In genomic region chr11:121194731-121195596, GRCh38 we compare ENCODE assay signal across 8 cellular contexts.
A peak's percentile ranks its signal among the peaks of the same experiment; 100 is the strongest.
DNase-seq lines count a peak whose midpoint lies in the region; ATAC-seq and TF ChIP-seq lines count a peak whose summit lies in the region.

No MANE protein-coding gene starts in this region.

- intact Hi-C loops in upper lobe of right lung (cut with DNase I), result no loop called here

- H3K27ac ChIP-seq in upper lobe of right lung, result no peak overlapping the region

- DNase-seq in activated gamma-delta T cell treated with Interleukin-2 at 50 U/mL for 16 hours, result peak; percentile 54
- no peak for DNase-seq in activated gamma-delta T cell (lab: John Stamatoyannopoulos, UW)
- peak; percentile 37 for DNase-seq in HPDE6-E6E7 (ENCODE audit: extremely low spot score)
- DNase-seq in NT2/D1 (ENCODE audit: low read depth, low spot score), result peak; percentile 70
- peak; percentile 19 for DNase-seq in activated T-cell treated with anti-CD3 and anti-CD28 coated beads, Interleukin-2, amount 50 U/mL, for 1 hour
- peak; percentile 79 for DNase-seq in fibroblast of pulmonary artery (ENCODE audit: low read depth)
- peak; percentile 18 for DNase-seq in non-pigmented ciliary epithelial cell (ENCODE audit: low read depth)
- DNase-seq in upper lobe of right lung, result no peak

- H3K36me3 ChIP-seq in NT2/D1 (ENCODE audit: insufficient read depth, insufficient read length, low read length) (no peaks in the 10 kb centered on the region), upper lobe of right lung (no peaks in the 10 kb centered on the region)

- H3K27me3 ChIP-seq in NT2/D1 (ENCODE audit: insufficient read depth, insufficient read length) (no peaks in the 10 kb centered on the region), upper lobe of right lung (peaks cover 7% of the 10 kb centered on the region)

- no peak overlapping the region for H3K9ac ChIP-seq in NT2/D1 (ENCODE audit: insufficient read length, low read depth)

- H3K9me3 ChIP-seq in NT2/D1 (ENCODE audit: insufficient read depth, low read length) (no peaks in the 10 kb centered on the region), upper lobe of right lung (no peaks in the 10 kb centered on the region)

- H3K4me3 ChIP-seq in NT2/D1 (ENCODE audit: insufficient read length, low read depth) (no peak overlapping the region), fibroblast of pulmonary artery (replicated peaks; ENCODE audit: low read depth, low read length) (no peak overlapping the region), upper lobe of right lung (no peak overlapping the region)

- H3K4me1 ChIP-seq in NT2/D1 (ENCODE audit: insufficient read depth, insufficient read length) (no peaks in the 10 kb centered on the region), upper lobe of right lung (peaks cover 4% of the 10 kb centered on the region)

- peak; percentile 73 for TF ChIP-seq CTCF in fibroblast of pulmonary artery (IDR thresholded peaks at IDR 0.05; ENCODE audit: low read length, missing control alignments)
- peak; percentile 83 for TF ChIP-seq CTCF in upper lobe of right lung (IDR thresholded peaks at IDR 0.05)

- peak; percentile 89 for ATAC-seq in upper lobe of right lung

Comparison
In these comparisons a context has a peak if more than half of its experiments do, and no peak if none do; other contexts are left out.
1. DNase-seq: peak in activated gamma-delta T cell treated with Interleukin-2 at 50 U/mL for 16 hours (single experiment), HPDE6-E6E7 (single experiment), NT2/D1 (single experiment), activated T-cell treated with anti-CD3 and anti-CD28 coated beads, Interleukin-2, amount 50 U/mL, for 1 hour (single experiment), fibroblast of pulmonary artery (single experiment) and non-pigmented ciliary epithelial cell (single experiment); none in activated gamma-delta T cell (single experiment) and upper lobe of right lung (single experiment).